ENCODE assay signal across 10 cellular contexts in the genomic region with DNA sequence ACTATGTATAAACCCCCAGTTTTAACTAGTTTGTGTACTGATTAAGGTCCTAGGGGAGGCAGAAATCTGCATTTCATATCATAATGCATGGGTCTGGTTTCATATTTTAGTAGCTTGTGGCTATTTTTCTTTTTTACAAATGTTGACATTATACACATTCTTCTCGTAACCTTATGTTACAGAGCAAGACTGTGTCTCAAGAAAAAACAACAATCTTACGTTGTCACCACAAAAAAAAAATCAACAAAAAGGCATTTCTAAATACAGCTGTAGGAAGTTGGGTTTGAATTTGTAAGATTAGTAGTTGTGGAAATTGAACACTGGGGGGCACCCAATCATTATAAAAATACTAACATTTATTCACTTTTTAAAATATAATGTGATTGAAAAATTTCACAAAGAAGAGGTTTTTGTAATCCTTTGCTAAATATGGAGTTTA.
DNase-seq lines count a peak whose midpoint lies in the region; ATAC-seq and TF ChIP-seq lines count a peak whose summit lies in the region.
"Had no signal": no experiment of that assay in that cellular context is flagged by ENCODE, and none has a peak within 500 bp of the region (broad histone marks: within the 10 kb centered on the region; RNA-seq: fewer than 3 reads in every experiment).

No MANE protein-coding gene starts in this region.

- H3K27ac ChIP-seq in ACC112 (ENCODE audit: low read depth, low read length) (no peak overlapping the region), RWPE2 (ENCODE audit: poor library complexity, severe bottlenecking) (no peak overlapping the region)

- TF ChIP-seq CTCF in GM13976 (IDR thresholded peaks at IDR 0.05; ENCODE audit: borderline replicate concordance, control extremely low read depth, extremely low read depth, insufficient read depth, missing control alignments) (no peak), RWPE2 (IDR thresholded peaks at IDR 0.05; ENCODE audit: poor library complexity, severe bottlenecking) (peak; percentile 73)

- H2AFZ ChIP-seq in ACC112 (ENCODE audit: low read length, unreplicated experiment), result peak overlapping the region; percentile 9

- H3K4me3 ChIP-seq in ACC112 (ENCODE audit: low read depth, low read length) (no peak overlapping the region), RWPE2 (ENCODE audit: severe bottlenecking) (no peak overlapping the region)
- H3K4me3 ChIP-seq: lung had no signal

- no peaks in the 10 kb centered on the region for H3K36me3 ChIP-seq in ACC112 (ENCODE audit: insufficient read depth, low read length)
- H3K36me3 ChIP-seq in RWPE2 (ENCODE audit: low read depth), result no peaks in the 10 kb centered on the region

- ATAC-seq in RWPE2 (ENCODE audit: low read depth) (no peak), GM21423 (IDR thresholded peaks at IDR 0.05; ENCODE audit: unreplicated experiment) (no peak), GM19463 (IDR thresholded peaks at IDR 0.05; ENCODE audit: unreplicated experiment) (no peak), HG03457 (IDR thresholded peaks at IDR 0.05; ENCODE audit: unreplicated experiment) (no peak)

- H3K4me1 ChIP-seq in ACC112 (ENCODE audit: control insufficient read depth, insufficient read depth, low read length, unreplicated experiment) (no peaks in the 10 kb centered on the region), RWPE2 (ENCODE audit: insufficient read depth, poor library complexity, severe bottlenecking) (no peaks in the 10 kb centered on the region)

- DNase-seq in GM13976 (ENCODE audit: low spot score) (peak; percentile 32), RWPE2 (ENCODE audit: low spot score) (no peak), germinal center (ENCODE audit: low spot score) (peak; percentile 15), NCI-H1417 treated with DMSO at 0.1 percent for 48 hours (lab: John Stamatoyannopoulos, UW) (no peak)
- DNase-seq: NCI-H1048 had no signal

- H3K9me3 ChIP-seq in RWPE2 (ENCODE audit: severe bottlenecking), result no peaks in the 10 kb centered on the region

- in situ Hi-C loops in GM13976 (cut with MboI; ENCODE audit: low sequenced_read_pairs, unreplicated experiment), result loop anchor here (25.0 kb wide), 1 partner anchor 184 kb away; a partner anchor contains a TSS

- no peaks in the 10 kb centered on the region for H3K79me2 ChIP-seq in ACC112 (ENCODE audit: control insufficient read depth, insufficient read depth, low read length, unreplicated experiment)

- H3K27me3 ChIP-seq in ACC112 (ENCODE audit: insufficient read depth, low read length) (no peaks in the 10 kb centered on the region), RWPE2 (ENCODE audit: insufficient read depth, poor library complexity, severe bottlenecking) (no peaks in the 10 kb centered on the region)

Comparison
In these comparisons a context has a peak if more than half of its experiments do, and no peak if none do; other contexts are left out.
1. DNase-seq: peak in GM13976 (single experiment) and germinal center (single experiment); none in RWPE2 (single experiment) and NCI-H1417 treated with DMSO at 0.1 percent for 48 hours (single experiment).